In genomic region chr1:115337276-115337632, GRCh38 we compare ENCODE assay signal across 10 cellular contexts. TPM values are rescaled to one million over a fixed set of nuclear protein-coding genes. Genes with fewer than 3 reads are reported as not detected.
A peak's percentile ranks its signal among the peaks of the same experiment; 100 is the strongest.
DNase-seq lines count a peak whose midpoint lies in the region; ATAC-seq and TF ChIP-seq lines count a peak whose summit lies in the region.
"Had no signal": no experiment of that assay in that cellular context is flagged by ENCODE, and none has a peak within 500 bp of the region (broad histone marks: within the 10 kb centered on the region; RNA-seq: fewer than 3 reads in every experiment).

No MANE protein-coding gene starts in this region.

- peak overlapping the region; percentile 81 for H3K9ac ChIP-seq in IMR-90 (ENCODE audit: low read depth, low read length)
- H3K9ac ChIP-seq in colonic mucosa (ENCODE audit: low read depth in 2 of 2, low read length in 2 of 2), result peak overlapping the region in 1 of 2 donors; percentile 26
- H3K9ac ChIP-seq in subcutaneous abdominal adipose tissue (ENCODE audit: low read length in 5 of 5), result peak overlapping the region in 2 of 5 donors; percentile 14 to 38

- intact Hi-C loops in IMR-90 (cut with micrococcal nuclease), result loop anchor here (1.0 kb wide), 1 partner anchor 198 kb away; no protein-coding TSS in a partner anchor
- intact Hi-C loops in colonic mucosa (cut with DNase I), result no loop called here
- intact Hi-C loops in left colon (cut with DNase I, micrococcal nuclease), result no loop called here
- intact Hi-C loops in natural killer cell (cut with micrococcal nuclease), result no loop called here

- no peak overlapping the region for H3K18ac ChIP-seq in IMR-90 (ENCODE audit: low read depth, low read length)

- H2BK5ac ChIP-seq in IMR-90 (ENCODE audit: low read depth, low read length, poor library complexity, severe bottlenecking), result peak overlapping the region; percentile 15

- no peak overlapping the region for H2BK20ac ChIP-seq in IMR-90 (ENCODE audit: low read depth, low read length)

- no TSS peak for BruUV-seq in IMR-90 (replicated peaks; lab: Mats Ljungman, UMichigan)

- H4K8ac ChIP-seq in IMR-90 (ENCODE audit: low read depth in 2 of 2, low read length in 2 of 2), result no peak overlapping the region

- H3K56ac ChIP-seq in IMR-90 (ENCODE audit: extremely low read depth, insufficient read depth, low read length), result no peak overlapping the region

- H3K27ac ChIP-seq in IMR-90 (ENCODE audit: insufficient read depth, low read length) (peak overlapping the region; percentile 2; the same call in 1 of the 2 replicates), colonic mucosa (no peak overlapping the region), subcutaneous abdominal adipose tissue (ENCODE audit: low read depth, low read length) (no peak overlapping the region)

- no peak overlapping the region for H3K4me3 Mint-ChIP-seq in natural killer cell
- H3K4me3 Mint-ChIP-seq: activated CD8-positive, alpha-beta T cell treated with anti-CD3 and anti-CD28 coated beads for 36 hours had no signal

- no peak for ATAC-seq in IMR-90 (ENCODE audit: low read depth)
- peak; percentile 65 for ATAC-seq in left colon
- ATAC-seq in natural killer cell, result no peak
- no peak for ATAC-seq in HG03196 (IDR thresholded peaks at IDR 0.05; ENCODE audit: unreplicated experiment)
- no peak for ATAC-seq in HG03565 (IDR thresholded peaks at IDR 0.05; ENCODE audit: unreplicated experiment)
- ATAC-seq: activated CD8-positive, alpha-beta T cell treated with anti-CD3 and anti-CD28 coated beads for 36 hours had no signal

- H4K20me1 ChIP-seq in IMR-90 (ENCODE audit: insufficient read depth, low read length), result no peaks in the 10 kb centered on the region

- H2AK5ac ChIP-seq in IMR-90 (ENCODE audit: low read depth, low read length), result peak overlapping the region; percentile 88

- CTCF ChIA-PET in IMR-90 (lab: Yijun Ruan, JAX), result no interaction called here

- peak overlapping the region; percentile 99 for H3K4me2 ChIP-seq in IMR-90 (ENCODE audit: low read depth, low read length)

- H3K36me3 ChIP-seq in IMR-90 (ENCODE audit: control insufficient read depth, insufficient read depth, low read length) (no peaks in the 10 kb centered on the region), colonic mucosa (no peaks in the 10 kb centered on the region), subcutaneous abdominal adipose tissue (ENCODE audit: control insufficient read depth in 5 of 5, insufficient read depth in 5 of 5, low read length in 5 of 5) (no peaks in the 10 kb centered on the region)

- H3K9me1 ChIP-seq in IMR-90 (ENCODE audit: insufficient read depth, low read length), result peaks cover 7% of the 10 kb centered on the region

- H3K79me1 ChIP-seq in IMR-90 (ENCODE audit: low read depth in 1 of 2, low read length in 2 of 2), result peaks cover 5 to 25% of the 10 kb centered on the region in 2 experiments; a peak in 2 of 4 replicates

- TF ChIP-seq RAD21 in IMR-90 (IDR thresholded peaks at IDR 0.05; ENCODE audit: low read length), result no peak

- H3K36me3 Mint-ChIP-seq in natural killer cell, result no peaks in the 10 kb centered on the region

- H3K23ac ChIP-seq in IMR-90 (ENCODE audit: low read depth, low read length), result peak overlapping the region; percentile 24; the same call in 1 of the 2 replicates

- no peaks in the 10 kb centered on the region for H3K4me1 Mint-ChIP-seq in natural killer cell

- H3K9me3 ChIP-seq in IMR-90 (ENCODE audit: control insufficient read depth, insufficient read depth, low read length) (no peaks in the 10 kb centered on the region), colonic mucosa (no peaks in the 10 kb centered on the region), subcutaneous abdominal adipose tissue (ENCODE audit: control insufficient read depth in 5 of 5, low read length in 5 of 5) (no peaks in the 10 kb centered on the region)

- WGBS in IMR-90 (ENCODE audit: extremely low coverage in 2 of 2, insufficient read length in 1 of 2), 2 experiments, result 6% methylated on average over 17 of the region's 19 CpGs; no CpG with 5 or more reads in 1 of the 2 experiments

- H4K5ac ChIP-seq in IMR-90 (ENCODE audit: low read depth, low read length), result no peak overlapping the region

- H3K27me3 Mint-ChIP-seq in natural killer cell (ENCODE audit: low read depth in 2 of 2), result peaks cover 22 to 38% of the 10 kb centered on the region in 2 donors

- H2BK15ac ChIP-seq in IMR-90 (ENCODE audit: low read depth, low read length), result peak overlapping the region; percentile 30; the same call in 1 of the 3 replicates

- H3K27ac Mint-ChIP-seq in natural killer cell, result no peak overlapping the region
- H3K27ac Mint-ChIP-seq: activated CD8-positive, alpha-beta T cell treated with anti-CD3 and anti-CD28 coated beads for 36 hours had no signal

- peak overlapping the region; percentile 70 for H2BK120ac ChIP-seq in IMR-90 (ENCODE audit: low read depth, low read length)

- dilution Hi-C loops in IMR-90 (cut with HindIII; ENCODE audit: low sequenced_read_pairs, unreplicated experiment), result no loop called here

- POLR2A ChIA-PET in IMR-90 (lab: Charles Lee; ENCODE audit: unreplicated experiment), result no interaction called here

- TF ChIP-seq CTCF in IMR-90 (conservative IDR thresholded peaks at IDR 0.05; ENCODE audit: low read depth, low read length), result no peak
- no peak for TF ChIP-seq CTCF in colonic mucosa (IDR thresholded peaks at IDR 0.05)
- TF ChIP-seq CTCF in natural killer cell (IDR thresholded peaks at IDR 0.05), result no peak

- peak overlapping the region; percentile 71 for H3K4ac ChIP-seq in IMR-90 (ENCODE audit: low read depth, low read length)

- peak overlapping the region; percentile 68; the same call in 1 of the 2 replicates for H3K14ac ChIP-seq in IMR-90 (replicated peaks; ENCODE audit: low read depth, low read length)

- H2AFZ ChIP-seq in IMR-90 (replicated peaks; ENCODE audit: low read length, poor library complexity), result peak overlapping the region; percentile 96

- peaks cover 7% of the 10 kb centered on the region; the same call in 1 of the 2 replicates for H3K27me3 ChIP-seq in IMR-90 (ENCODE audit: control insufficient read depth, insufficient read depth, low read length)
- H3K27me3 ChIP-seq in colonic mucosa, result peaks cover 16% of the 10 kb centered on the region
- H3K27me3 ChIP-seq in subcutaneous abdominal adipose tissue (ENCODE audit: control insufficient read depth in 5 of 5, insufficient read depth in 4 of 5, low read length in 5 of 5), result peaks cover 0 to 15% (median 8%) of the 10 kb centered on the region in 5 donors

- peak overlapping the region; percentile 7 for H2AK9ac ChIP-seq in IMR-90 (replicated peaks; ENCODE audit: low read depth, low read length, poor library complexity)

- DNase-seq in IMR-90 (no peak), colonic mucosa (no peak), left colon (peak in 1 of 2 donors; percentile 18), natural killer cell (no peak), midbrain (lab: John Stamatoyannopoulos, UW) (no peak)
- DNase-seq: activated CD8-positive, alpha-beta T cell treated with anti-CD3 and anti-CD28 coated beads for 36 hours had no signal

- peaks cover 11% of the 10 kb centered on the region for H3K4me1 ChIP-seq in IMR-90 (ENCODE audit: control insufficient read depth, insufficient read depth, low read length)
- peaks cover 9% of the 10 kb centered on the region for H3K4me1 ChIP-seq in colonic mucosa
- H3K4me1 ChIP-seq in subcutaneous abdominal adipose tissue (ENCODE audit: control insufficient read depth in 5 of 5, insufficient read depth in 5 of 5, low read length in 5 of 5), result peaks cover 0 to 31% (median 24%) of the 10 kb centered on the region in 5 donors

- in situ Hi-C loops in IMR-90 (cut with MboI; ENCODE audit: low sequenced_read_pairs), result loop anchor here (10.0 kb wide), 1 partner anchor 162 kb away; no protein-coding TSS in a partner anchor

- no peak for TF ChIP-seq POLR2A in IMR-90 (IDR thresholded peaks at IDR 0.05; ENCODE audit: low read depth, low read length)

- no peaks in the 10 kb centered on the region for H3K9me3 Mint-ChIP-seq in natural killer cell
- H3K9me3 Mint-ChIP-seq: activated CD8-positive, alpha-beta T cell treated with anti-CD3 and anti-CD28 coated beads for 36 hours had no signal

- peak overlapping the region; percentile 30; the same call in 1 of the 2 replicates for H4K91ac ChIP-seq in IMR-90 (ENCODE audit: insufficient read depth, low read depth, low read length)

- peak overlapping the region; percentile 84 for H3K4me3 ChIP-seq in IMR-90 (ENCODE audit: insufficient read depth, low read depth, low read length)
- H3K4me3 ChIP-seq in colonic mucosa, result peak overlapping the region; percentile 35
- peak overlapping the region; percentile 39 to 65 (median 59) for H3K4me3 ChIP-seq in subcutaneous abdominal adipose tissue (ENCODE audit: low read depth in 1 of 5, low read length in 5 of 5)

TF ChIP-seq in IMR-90, 13 proteins besides CTCF, POLR2A, EP300 and RAD21:
- TF ChIP-seq CEBPB (IDR thresholded peaks at IDR 0.05; ENCODE audit: low read depth, low read length), result no peak
- no peak for TF ChIP-seq NFE2L2 (IDR thresholded peaks at IDR 0.05; ENCODE audit: low read depth, low read length)
- no peak for TF ChIP-seq MXI1 (IDR thresholded peaks at IDR 0.05; ENCODE audit: borderline replicate concordance, low read depth, low read length)
- TF ChIP-seq USF2 (IDR thresholded peaks at IDR 0.05; ENCODE audit: low read depth, low read length), result no peak
- no peak for TF ChIP-seq RFX5 (IDR thresholded peaks at IDR 0.05; ENCODE audit: low read depth, low read length)
- TF ChIP-seq SMC3 (IDR thresholded peaks at IDR 0.05; ENCODE audit: low read depth, low read length), result no peak
- TF ChIP-seq ELK1 (IDR thresholded peaks at IDR 0.05; ENCODE audit: borderline replicate concordance, low read depth, low read length), result no peak

RNA-seq across cellular contexts. Expression of gene NGF, which starts 0.8 kb away (rescaled TPM):
- 8.3 and 12.5 TPM in 2 replicates for total RNA-seq in IMR-90 (2012; rRNA removed)
- 21.7 and 28.7 TPM in 2 replicates for polyA plus RNA-seq in IMR-90 (2012; rRNA removed)
- polyA plus RNA-seq in IMR-90 (2012; cell fraction: cytosol; rRNA removed), result 10.0 and 32.5 TPM in 2 replicates
- polyA plus RNA-seq in IMR-90 (2012; cell fraction: nucleus; rRNA removed; ENCODE audit: low replicate concordance), result 23.1 and 29.5 TPM in 2 replicates
- total RNA-seq in colonic mucosa, result under 1 TPM in 1 of 2 donors, not detected in 1; 0.64 TPM
- under 1 TPM; 0.25 to 0.64 TPM for total RNA-seq in left colon
- not detected for total RNA-seq in natural killer cell
- total RNA-seq: activated CD8-positive, alpha-beta T cell treated with anti-CD3 and anti-CD28 coated beads for 36 hours; OCI-LY7 had no signal
